ENCODE assay signal across 34 cellular contexts in genomic region chr9:133561976-133562554, GRCh38. TPM values are rescaled to one million over a fixed set of nuclear protein-coding genes. Genes with fewer than 3 reads are reported as not detected.
"Had no signal": no experiment of that assay in that cellular context is flagged by ENCODE, and none has a peak within 500 bp of the region (broad histone marks: within the 10 kb centered on the region; RNA-seq: fewer than 3 reads in every experiment).

No MANE protein-coding gene starts in this region.

- H3K27ac Mint-ChIP-seq: activated CD4-positive, alpha-beta T cell treated with anti-CD3 and anti-CD28 coated beads, Interleukin-2, amount 10 ng/mL, durations not matched to agents 24 days and 14 days; activated CD8-positive, alpha-beta T cell treated with anti-CD3 and anti-CD28 coated beads for 36 hours; activated naive CD4-positive, alpha-beta T cell treated with anti-CD3 and anti-CD28 coated beads, Interleukin-2, amount 50 U/mL, for 72 hours; activated T-helper 2 cell treated with anti-CD3 and anti-CD28 coated beads, Interferon-gamma antibody, Interleukin-2, Interleukin-4, amounts not matched to agents 10 μg/mL and 5 μg/mL and 100 μg/mL, durations not matched to agents 14 hours and 24 hours and 36 hours; T-cell had no signal

- H2AFZ ChIP-seq: PC-9 had no signal

- H3K27me3 Mint-ChIP-seq: activated CD4-positive, alpha-beta T cell treated with anti-CD3 and anti-CD28 coated beads, Interleukin-2, amount 10 ng/mL, durations not matched to agents 24 days and 14 days; activated CD8-positive, alpha-beta T cell treated with anti-CD3 and anti-CD28 coated beads for 36 hours had no signal

- ATAC-seq: activated CD8-positive, alpha-beta T cell treated with anti-CD3 and anti-CD28 coated beads for 36 hours; activated naive CD4-positive, alpha-beta T cell treated with anti-CD3 and anti-CD28 coated beads, Interleukin-2, amount 50 U/mL, for 72 hours; body of pancreas; K562; Right ventricle myocardium inferior; SK-N-SH treated with all-trans-retinoic acid at 6 μM for 48 hours; T-cell had no signal

- H3K36me3 Mint-ChIP-seq: activated naive CD4-positive, alpha-beta T cell treated with anti-CD3 and anti-CD28 coated beads, Interleukin-2, amount 50 U/mL, for 72 hours; T-cell had no signal

- H3K4me2 ChIP-seq: PC-9 had no signal

- H3K4me3 Mint-ChIP-seq: activated CD4-positive, alpha-beta T cell treated with anti-CD3 and anti-CD28 coated beads, Interleukin-2, amount 10 ng/mL, durations not matched to agents 24 days and 14 days; activated CD8-positive, alpha-beta T cell treated with anti-CD3 and anti-CD28 coated beads for 36 hours; T-cell had no signal

- H3K36me3 ChIP-seq: breast epithelium had no signal

- DNase-seq: activated CD4-positive, alpha-beta T cell treated with anti-CD3 and anti-CD28 coated beads, Interleukin-2, amount 10 ng/mL, durations not matched to agents 24 days and 14 days; activated CD4-positive, alpha-beta T cell treated with anti-CD3 and anti-CD28 coated beads, Interleukin-2, amount 50 U/mL, for 4 hours; activated CD8-positive, alpha-beta T cell treated with anti-CD3 and anti-CD28 coated beads for 36 hours; activated gamma-delta T cell; activated naive CD4-positive, alpha-beta T cell treated with Interleukin-2 at 50 U/mL for 16 hours; activated T-cell treated with anti-CD3 and anti-CD28 coated beads, Interleukin-2, amount 50 U/mL, for 1 hour; adrenal gland; body of pancreas; MM.1S; MV-4-11; NCI-H1092; NCI-H1436 treated with DMSO at 0.1 percent for 48 hours; NCI-H1694 treated with DMSO at 0.1 percent for 48 hours; NCI-H2029; NCI-H345; NCI-H524 treated with DMSO at 0.1 percent for 48 hours; PC-9; SIG-M5; T-cell; T1000 had no signal

- H3K27me3 ChIP-seq: adrenal gland, body of pancreas had no signal

- H3K27ac ChIP-seq: body of pancreas, breast epithelium, PC-9, RWPE1 had no signal

- H3K9me3 Mint-ChIP-seq: activated CD4-positive, alpha-beta T cell treated with anti-CD3 and anti-CD28 coated beads, Interleukin-2, amount 10 ng/mL, durations not matched to agents 24 days and 14 days; activated CD8-positive, alpha-beta T cell treated with anti-CD3 and anti-CD28 coated beads for 36 hours; activated naive CD4-positive, alpha-beta T cell treated with anti-CD3 and anti-CD28 coated beads, Interleukin-2, amount 50 U/mL, for 72 hours; activated T-helper 2 cell treated with anti-CD3 and anti-CD28 coated beads, Interferon-gamma antibody, Interleukin-2, Interleukin-4, amounts not matched to agents 10 μg/mL and 5 μg/mL and 100 μg/mL, durations not matched to agents 14 hours and 24 hours and 36 hours; T-cell had no signal

- H3K4me3 ChIP-seq: adrenal gland, body of pancreas, K562, PC-9 had no signal

- H3K9me3 ChIP-seq: adrenal gland, body of pancreas, breast epithelium had no signal

RNA-seq across cellular contexts. Expression of gene ADAMTSL2, which starts 27.6 kb away (rescaled TPM):
- total RNA-seq: activated CD4-positive, alpha-beta T cell treated with anti-CD3 and anti-CD28 coated beads, Interleukin-2, amount 10 ng/mL, durations not matched to agents 24 days and 14 days; activated T-helper 2 cell treated with anti-CD3 and anti-CD28 coated beads, Interferon-gamma antibody, Interleukin-2, Interleukin-4, amounts not matched to agents 10 μg/mL and 5 μg/mL and 100 μg/mL, durations not matched to agents 14 hours and 24 hours and 36 hours; NCI-H460; T-helper 2 cell treated with Interferon-gamma antibody and Interleukin-4, amounts not matched to agents 100 ng/mL and 5 ng/mL, for 36 hours had no signal
- polyA plus RNA-seq: K562 had no signal

RNA-seq across cellular contexts. Expression of gene MYMK, which starts 37.3 kb away (rescaled TPM):
- total RNA-seq: activated CD4-positive, alpha-beta T cell treated with anti-CD3 and anti-CD28 coated beads, Interleukin-2, amount 10 ng/mL, durations not matched to agents 24 days and 14 days; activated CD8-positive, alpha-beta memory T cell treated with anti-CD3 and anti-CD28 coated beads for 36 hours; activated CD8-positive, alpha-beta T cell treated with anti-CD3 and anti-CD28 coated beads for 36 hours; activated naive CD4-positive, alpha-beta T cell treated with anti-CD3 and anti-CD28 coated beads, Interleukin-2, amount 50 U/mL, for 72 hours; activated T-helper 2 cell treated with anti-CD3 and anti-CD28 coated beads, Interferon-gamma antibody, Interleukin-2, Interleukin-4, amounts not matched to agents 10 μg/mL and 5 μg/mL and 100 μg/mL, durations not matched to agents 14 hours and 24 hours and 36 hours; adrenal gland; astrocyte; body of pancreas; breast epithelium; cardiac septum; K562; NCI-H460; OCI-LY7; PC-9; Right ventricle myocardium inferior; SK-MEL-5; T-cell; T-helper 2 cell treated with Interferon-gamma antibody and Interleukin-4, amounts not matched to agents 100 ng/mL and 5 ng/mL, for 36 hours had no signal
- polyA plus RNA-seq: adrenal gland, K562 had no signal

RNA-seq across cellular contexts. Expression of gene FAM163B, which starts 47.1 kb away (rescaled TPM):
- total RNA-seq: activated CD4-positive, alpha-beta T cell treated with anti-CD3 and anti-CD28 coated beads, Interleukin-2, amount 10 ng/mL, durations not matched to agents 24 days and 14 days; activated CD8-positive, alpha-beta memory T cell treated with anti-CD3 and anti-CD28 coated beads for 36 hours; activated CD8-positive, alpha-beta T cell treated with anti-CD3 and anti-CD28 coated beads for 36 hours; activated naive CD4-positive, alpha-beta T cell treated with anti-CD3 and anti-CD28 coated beads, Interleukin-2, amount 50 U/mL, for 72 hours; activated T-helper 2 cell treated with anti-CD3 and anti-CD28 coated beads, Interferon-gamma antibody, Interleukin-2, Interleukin-4, amounts not matched to agents 10 μg/mL and 5 μg/mL and 100 μg/mL, durations not matched to agents 14 hours and 24 hours and 36 hours; astrocyte; breast epithelium; cardiac septum; K562; NCI-H460; PC-9; SK-MEL-5; T-cell; T-helper 2 cell treated with Interferon-gamma antibody and Interleukin-4, amounts not matched to agents 100 ng/mL and 5 ng/mL, for 36 hours had no signal
- polyA plus RNA-seq: K562 had no signal
